ENCODE assay signal across 8 cellular contexts in the genomic region with DNA sequence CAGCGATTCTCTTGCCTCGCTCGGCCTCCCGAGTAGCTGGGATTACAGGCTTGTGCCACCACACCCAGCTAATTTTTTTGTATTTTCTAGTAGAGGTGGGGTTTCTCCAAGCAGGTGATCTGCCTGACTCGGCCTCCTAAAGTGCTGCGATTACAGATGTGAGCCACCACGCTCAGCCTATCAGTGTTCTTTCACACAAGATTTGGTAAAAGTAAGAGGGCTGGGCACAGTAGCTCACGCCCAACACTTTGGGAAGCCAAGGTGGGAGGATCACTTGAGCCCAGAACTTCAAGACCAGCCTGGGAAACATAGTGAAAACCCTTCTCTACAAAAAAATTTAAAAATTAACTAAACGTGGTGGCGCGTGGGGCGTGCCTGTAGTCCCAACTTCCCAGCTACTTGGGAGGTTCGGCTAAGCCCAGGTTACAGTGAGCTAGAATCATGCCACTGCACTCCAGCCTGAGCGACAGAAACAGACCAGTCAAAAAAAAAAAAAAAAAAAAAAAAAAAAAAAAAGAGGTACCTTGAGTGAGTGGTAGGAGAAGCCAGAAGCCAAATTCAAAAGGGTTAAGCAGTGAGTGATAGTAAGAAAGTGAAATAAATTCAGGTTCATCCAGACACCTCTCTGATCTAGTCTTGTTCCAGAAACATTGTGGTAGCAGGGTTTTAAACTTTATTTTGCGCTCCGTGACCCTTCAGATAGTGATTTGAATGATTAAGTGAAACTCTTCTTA. TPM values are rescaled to one million over a fixed set of nuclear protein-coding genes. Genes with fewer than 3 reads are reported as not detected.
A peak's percentile ranks its signal among the peaks of the same experiment; 100 is the strongest.
DNase-seq lines count a peak whose midpoint lies in the region; ATAC-seq, FAIRE-seq and TF ChIP-seq lines count a peak whose summit lies in the region.

No MANE protein-coding gene starts in this region.

- no peak for TF ChIP-seq POLR2A in HepG2 (IDR thresholded peaks at IDR 0.05; ENCODE audit: insufficient read depth in 1 of 2, low read depth in 2 of 2, low read length in 2 of 2)

- H3K36me3 ChIP-seq in astrocyte (ENCODE audit: insufficient read depth, low read length): peaks cover 7% of the 10 kb centered on the region
- peaks cover 7 to 16% of the 10 kb centered on the region in 2 experiments for H3K36me3 ChIP-seq in HepG2 (replicated peaks in 1 of 2; ENCODE audit: control insufficient read depth in 1 of 2, insufficient read depth in 2 of 2, low read length in 2 of 2)
- peaks cover 22% of the 10 kb centered on the region for H3K36me3 ChIP-seq in thymus (ENCODE audit: control insufficient read depth, insufficient read depth)

- CTCF ChIA-PET in activated CD4-positive, alpha-beta T cell treated with anti-CD3 and anti-CD28 coated beads, Interleukin-2, amount 10 ng/mL, durations not matched to agents 7 days and 5 days (lab: Charles Lee): interaction anchor here (0.8 to 2.8 kb wide), 3 partner anchors 11 to 15 kb away, joined by 3 to 19 read pairs (median 3); partner anchors contain the start of genes CCDC142 and TTC31
- CTCF ChIA-PET in HepG2 (lab: Yijun Ruan, JAX; ENCODE audit: low intra/inter-chr PET ratio, low total read pairs): no interaction called here

- H3K36me3 Mint-ChIP-seq in activated CD4-positive, alpha-beta T cell treated with anti-CD3 and anti-CD28 coated beads, Interleukin-2, amount 10 ng/mL, durations not matched to agents 7 days and 5 days (ENCODE audit: low read depth): peaks cover 24% of the 10 kb centered on the region
- peaks cover 13% of the 10 kb centered on the region for H3K36me3 Mint-ChIP-seq in astrocyte (ENCODE audit: low read depth, unreplicated experiment)

- WGBS in HepG2 (ENCODE audit: low lambda C conversion rate): 46% methylated on average over 16 of the region's 16 CpGs
- 73% methylated on average over 16 of the region's 16 CpGs for WGBS in thymus

- no peak for DNase-seq in activated CD4-positive, alpha-beta T cell treated with anti-CD3 and anti-CD28 coated beads, Interleukin-2, amount 10 ng/mL, durations not matched to agents 7 days and 5 days
- no peak for DNase-seq in activated CD4-positive, alpha-beta T cell treated with anti-CD3 and anti-CD28 coated beads, Interleukin-2, amount 50 U/mL, for 48 hours
- DNase-seq in astrocyte (ENCODE audit: low read depth) (no peak), HepG2 (ENCODE audit: low spot score) (no peak), KBM-7 (no peak)

- H3K4me1 ChIP-seq in astrocyte (ENCODE audit: insufficient read depth, low read length): peaks cover 15% of the 10 kb centered on the region
- peaks cover 51% of the 10 kb centered on the region for H3K4me1 ChIP-seq in HepG2 (ENCODE audit: insufficient read depth, low read length)
- H3K4me1 ChIP-seq in thymus (ENCODE audit: control insufficient read depth, insufficient read depth, low read length): peaks cover 11% of the 10 kb centered on the region

- no peak for TF ChIP-seq RAD21 in HepG2 (CRISPR knock-in tag; IDR thresholded peaks at IDR 0.05)

- H3K79me2 ChIP-seq in astrocyte (ENCODE audit: insufficient read depth, low read length) (peaks cover 4% of the 10 kb centered on the region), HepG2 (ENCODE audit: insufficient read depth, low read length) (peaks cover 2% of the 10 kb centered on the region)

- peak overlapping the region; percentile 83 for H3K27ac ChIP-seq in astrocyte (ENCODE audit: low read depth, low read length)
- H3K27ac ChIP-seq in HepG2 (ENCODE audit: extremely low read length, insufficient read depth, low read length): peak overlapping the region; percentile 83
- H3K27ac ChIP-seq in thymus (ENCODE audit: low read depth): peak overlapping the region; percentile 98

- H3K27me3 Mint-ChIP-seq in activated CD4-positive, alpha-beta T cell treated with anti-CD3 and anti-CD28 coated beads, Interleukin-2, amount 10 ng/mL, durations not matched to agents 7 days and 5 days: no peaks in the 10 kb centered on the region
- no peaks in the 10 kb centered on the region for H3K27me3 Mint-ChIP-seq in astrocyte (ENCODE audit: low read depth, unreplicated experiment)

- peaks cover 32% of the 10 kb centered on the region for H3K4me1 Mint-ChIP-seq in activated CD4-positive, alpha-beta T cell treated with anti-CD3 and anti-CD28 coated beads, Interleukin-2, amount 10 ng/mL, durations not matched to agents 7 days and 5 days
- H3K4me1 Mint-ChIP-seq in astrocyte (ENCODE audit: low read depth, unreplicated experiment): peaks cover 7% of the 10 kb centered on the region

- FAIRE-seq in astrocyte (lab: Jason Lieb, UNC) (no peak), HepG2 (lab: Jason Lieb, UNC) (no peak)

- no peaks in the 10 kb centered on the region for H4K20me1 ChIP-seq in astrocyte (ENCODE audit: insufficient read depth, low read length)
- no peaks in the 10 kb centered on the region for H4K20me1 ChIP-seq in HepG2 (ENCODE audit: insufficient read depth, low read length)

- TF ChIP-seq CTCF in astrocyte (IDR thresholded peaks at IDR 0.05; ENCODE audit: insufficient read depth, low read depth, low read length) (no peak), HepG2 (CRISPR knock-in tag; IDR thresholded peaks at IDR 0.05) (no peak)

- peak overlapping the region; percentile 98 for H3K27ac Mint-ChIP-seq in activated CD4-positive, alpha-beta T cell treated with anti-CD3 and anti-CD28 coated beads, Interleukin-2, amount 10 ng/mL, durations not matched to agents 7 days and 5 days
- H3K27ac Mint-ChIP-seq in astrocyte (ENCODE audit: unreplicated experiment): peak overlapping the region; percentile 98

- H2AFZ ChIP-seq in astrocyte (ENCODE audit: low read depth, low read length) (peak overlapping the region; percentile 94), HepG2 (ENCODE audit: low read length) (no peak overlapping the region)

- ATAC-seq in HepG2: peak; percentile 12
- ATAC-seq in GM18502 (IDR thresholded peaks at IDR 0.05; ENCODE audit: poor library complexity, unreplicated experiment): no peak
- no peak for ATAC-seq in GM21381 (IDR thresholded peaks at IDR 0.05; ENCODE audit: unreplicated experiment)

- peak overlapping the region; percentile 96 for H3K4me3 ChIP-seq in astrocyte (ENCODE audit: insufficient read depth, low read depth, low read length)
- peak overlapping the region; percentile 67 to 91 (median 83) for H3K4me3 ChIP-seq in HepG2 (replicated peaks in 1 of 3; ENCODE audit: insufficient read depth in 1 of 3, low read depth in 2 of 3, low read length in 3 of 3)
- peak overlapping the region; percentile 61 for H3K4me3 ChIP-seq in thymus (ENCODE audit: low read length)

- no peaks in the 10 kb centered on the region for H3K27me3 ChIP-seq in astrocyte (ENCODE audit: insufficient read depth, low read length)
- no peaks in the 10 kb centered on the region; a peak in 1 of 5 replicates for H3K27me3 ChIP-seq in HepG2 (ENCODE audit: control insufficient read depth in 1 of 2, insufficient read depth in 2 of 2, low read length in 2 of 2)
- H3K27me3 ChIP-seq in thymus (ENCODE audit: control insufficient read depth, insufficient read depth): no peaks in the 10 kb centered on the region

- H3K9me3 Mint-ChIP-seq in activated CD4-positive, alpha-beta T cell treated with anti-CD3 and anti-CD28 coated beads, Interleukin-2, amount 10 ng/mL, durations not matched to agents 7 days and 5 days: no peaks in the 10 kb centered on the region
- H3K9me3 Mint-ChIP-seq in astrocyte (ENCODE audit: unreplicated experiment): no peaks in the 10 kb centered on the region

- in situ Hi-C loops in HepG2 (cut with HindIII; ENCODE audit: extremely low pct_ligation_motif_present, low pct_unique_long_range_greater_than_20kb) (no loop called here), KBM-7 (cut with MboI; ENCODE audit: low pct_unique_long_range_greater_than_20kb, low sequenced_read_pairs) (no loop called here)

- H3K4me3 Mint-ChIP-seq in activated CD4-positive, alpha-beta T cell treated with anti-CD3 and anti-CD28 coated beads, Interleukin-2, amount 10 ng/mL, durations not matched to agents 7 days and 5 days: peak overlapping the region; percentile 91
- peak overlapping the region; percentile 96 for H3K4me3 Mint-ChIP-seq in astrocyte (ENCODE audit: unreplicated experiment)

- POLR2A ChIA-PET in activated CD4-positive, alpha-beta T cell treated with anti-CD3 and anti-CD28 coated beads, Interleukin-2, amount 10 ng/mL, durations not matched to agents 7 days and 5 days (lab: Charles Lee): interaction anchor here (0.8 to 1.5 kb wide), 2 partner anchors 13 to 17 kb away, joined by 3 to 6 read pairs; partner anchors contain the start of genes INO80B and WBP1
- POLR2A ChIA-PET in HepG2 (lab: Yijun Ruan, JAX): interaction anchor here (0.7 to 20.6 kb wide), 16 partner anchors 10 to 293 kb away, joined by 3 to 795 read pairs (median 6); partner anchors contain the start of genes AUP1, CCDC142, DQX1 and HTRA2

- TF ChIP-seq EP300 in HepG2 (IDR thresholded peaks at IDR 0.05; ENCODE audit: low read depth in 2 of 2, low read length in 2 of 2) (no peak), HepG2 (CRISPR knock-in tag; IDR thresholded peaks at IDR 0.05; ENCODE audit: borderline replicate concordance) (no peak)

- BruUV-seq in HepG2 (replicated peaks; lab: Mats Ljungman, UMichigan): no TSS peak

- H3K9me3 ChIP-seq in astrocyte (ENCODE audit: insufficient read depth, low read depth, low read length) (no peaks in the 10 kb centered on the region), HepG2 (ENCODE audit: low read length) (no peaks in the 10 kb centered on the region), thymus (ENCODE audit: control insufficient read depth) (no peaks in the 10 kb centered on the region)

- H3K9ac ChIP-seq in astrocyte (ENCODE audit: low read length) (peak overlapping the region; percentile 91), HepG2 (ENCODE audit: insufficient read depth, low read depth, low read length) (peak overlapping the region; percentile 86)

- intact Hi-C loops in HepG2 (cut with micrococcal nuclease; ENCODE audit: unreplicated experiment): loop anchor here (1.0 to 2.0 kb wide), 2 partner anchors 13 to 58 kb away; partner anchors contain the start of genes AUP1, HTRA2 and WBP1

- H3K4me2 ChIP-seq in astrocyte (ENCODE audit: low read length): peak overlapping the region; percentile 95
- peak overlapping the region; percentile 95 for H3K4me2 ChIP-seq in HepG2 (ENCODE audit: low read depth, low read length)

RNA-seq across cellular contexts. Expression of gene MRPL53, which starts 1.0 kb away (rescaled TPM):
- 10 to 100 TPM; 72.5 to 83.1 TPM for total RNA-seq in activated CD4-positive, alpha-beta T cell treated with anti-CD3 and anti-CD28 coated beads, Interleukin-2, amount 10 ng/mL, durations not matched to agents 7 days and 5 days
- total RNA-seq in astrocyte (48.0 and 50.6 TPM in 2 replicates), HepG2 (2016; rRNA removed; fragmentation: Illumina TruSeq; extraction: Trizol) (51.9 and 53.8 TPM in 2 replicates)
- 42.4 and 54.6 TPM in 2 replicates for total RNA-seq in HepG2 (2016; cell fraction: cytosol; rRNA removed; fragmentation: Illumina TruSeq; extraction: Trizol; ENCODE audit: low read depth)
- total RNA-seq in HepG2 (2016; cell fraction: insoluble cytoplasmic fraction; rRNA removed; fragmentation: Illumina TruSeq; extraction: Trizol): 58.8 and 59.3 TPM in 2 replicates
- 53.4 and 65.7 TPM in 2 replicates for total RNA-seq in HepG2 (2016; cell fraction: membrane; rRNA removed; fragmentation: Illumina TruSeq; extraction: Trizol)
- total RNA-seq in HepG2 (2016; cell fraction: nucleus; rRNA removed; fragmentation: Illumina TruSeq; extraction: Trizol): 30.0 and 33.7 TPM in 2 replicates
- polyA plus RNA-seq in HepG2 (2011; rRNA removed) (28.8 and 34.3 TPM in 2 replicates), thymus (67.7 TPM)
- 30.0 and 63.3 TPM in 2 replicates for polyA plus RNA-seq in HepG2 (2011; cell fraction: cytosol; rRNA removed)
- 49.3 and 53.8 TPM in 2 replicates for polyA plus RNA-seq in HepG2 (2011; cell fraction: nucleus; rRNA removed)
- 32.0 and 44.9 TPM in 2 replicates for polyA plus RNA-seq in HepG2 (2012)
- polyA plus RNA-seq in HepG2 (2016; cell fraction: cytosol; fragmentation: Illumina TruSeq; extraction: Trizol; ENCODE audit: low read depth): 37.9 and 43.7 TPM in 2 replicates
- 43.6 and 45.0 TPM in 2 replicates for polyA plus RNA-seq in HepG2 (2016; cell fraction: insoluble cytoplasmic fraction; fragmentation: Illumina TruSeq; extraction: Trizol; ENCODE audit: low read depth)
- polyA plus RNA-seq in HepG2 (2016; cell fraction: membrane; fragmentation: Illumina TruSeq; extraction: Trizol; ENCODE audit: low read depth): 39.5 and 42.8 TPM in 2 replicates
- 61.4 and 66.8 TPM in 2 replicates for polyA plus RNA-seq in HepG2 (2016; cell fraction: nucleus; fragmentation: Illumina TruSeq; extraction: Trizol; ENCODE audit: insufficient read depth, low read depth)
- polyA minus RNA-seq in HepG2 (2011; rRNA and poly(A)+ RNA removed; ENCODE audit: low replicate concordance): 38.1 and 38.8 TPM in 2 replicates
- 13.6 and 15.1 TPM in 2 replicates for polyA minus RNA-seq in HepG2 (2011; cell fraction: cytosol; rRNA and poly(A)+ RNA removed)
- 18.9 and 23.0 TPM in 2 replicates for polyA minus RNA-seq in HepG2 (2011; cell fraction: nucleus; rRNA and poly(A)+ RNA removed)

RNA-seq across cellular contexts. Expression of gene MOGS, which starts 6.3 kb away (rescaled TPM):
- total RNA-seq in activated CD4-positive, alpha-beta T cell treated with anti-CD3 and anti-CD28 coated beads, Interleukin-2, amount 10 ng/mL, durations not matched to agents 7 days and 5 days: 10 to 100 TPM; 55.4 to 62.6 TPM
- total RNA-seq in astrocyte (84.4 and 101 TPM in 2 replicates), HepG2 (2016; rRNA removed; fragmentation: Illumina TruSeq; extraction: Trizol) (30.1 and 95.2 TPM in 2 replicates)
- total RNA-seq in HepG2 (2016; cell fraction: cytosol; rRNA removed; fragmentation: Illumina TruSeq; extraction: Trizol; ENCODE audit: low read depth): 8.8 and 11.5 TPM in 2 replicates
- 26.3 and 96.7 TPM in 2 replicates for total RNA-seq in HepG2 (2016; cell fraction: insoluble cytoplasmic fraction; rRNA removed; fragmentation: Illumina TruSeq; extraction: Trizol)
- 21.6 and 24.7 TPM in 2 replicates for total RNA-seq in HepG2 (2016; cell fraction: membrane; rRNA removed; fragmentation: Illumina TruSeq; extraction: Trizol)
- 74.9 and 89.3 TPM in 2 replicates for total RNA-seq in HepG2 (2016; cell fraction: nucleus; rRNA removed; fragmentation: Illumina TruSeq; extraction: Trizol)
- polyA plus RNA-seq in HepG2 (2011; rRNA removed) (117 and 124 TPM in 2 replicates), thymus (38.5 TPM)
- 82.7 and 107 TPM in 2 replicates for polyA plus RNA-seq in HepG2 (2011; cell fraction: cytosol; rRNA removed)
- 164 and 187 TPM in 2 replicates for polyA plus RNA-seq in HepG2 (2011; cell fraction: nucleus; rRNA removed)
- 66.6 and 78.0 TPM in 2 replicates for polyA plus RNA-seq in HepG2 (2012)
- 7.9 TPM in 2 replicates for polyA plus RNA-seq in HepG2 (2016; cell fraction: cytosol; fragmentation: Illumina TruSeq; extraction: Trizol; ENCODE audit: low read depth)
- polyA plus RNA-seq in HepG2 (2016; cell fraction: insoluble cytoplasmic fraction; fragmentation: Illumina TruSeq; extraction: Trizol; ENCODE audit: low read depth): 21.4 and 26.1 TPM in 2 replicates
- polyA plus RNA-seq in HepG2 (2016; cell fraction: membrane; fragmentation: Illumina TruSeq; extraction: Trizol; ENCODE audit: low read depth): 12.9 and 13.0 TPM in 2 replicates
- polyA plus RNA-seq in HepG2 (2016; cell fraction: nucleus; fragmentation: Illumina TruSeq; extraction: Trizol; ENCODE audit: insufficient read depth, low read depth): 132 and 137 TPM in 2 replicates
- polyA minus RNA-seq in HepG2 (2011; rRNA and poly(A)+ RNA removed; ENCODE audit: low replicate concordance): 89.6 and 182 TPM in 2 replicates
- 63.1 and 75.1 TPM in 2 replicates for polyA minus RNA-seq in HepG2 (2011; cell fraction: cytosol; rRNA and poly(A)+ RNA removed)
- 28.6 and 30.3 TPM in 2 replicates for polyA minus RNA-seq in HepG2 (2011; cell fraction: nucleus; rRNA and poly(A)+ RNA removed)

RNA-seq across cellular contexts. Expression of gene CCDC142, which starts 11.3 kb away (rescaled TPM):
- total RNA-seq in activated CD4-positive, alpha-beta T cell treated with anti-CD3 and anti-CD28 coated beads, Interleukin-2, amount 10 ng/mL, durations not matched to agents 7 days and 5 days: 10 to 100 TPM; 26.8 to 27.1 TPM
- total RNA-seq in astrocyte (10.6 and 11.2 TPM in 2 replicates), HepG2 (2016; rRNA removed; fragmentation: Illumina TruSeq; extraction: Trizol) (8.8 and 30.4 TPM in 2 replicates)
- 4.8 and 4.9 TPM in 2 replicates for total RNA-seq in HepG2 (2016; cell fraction: cytosol; rRNA removed; fragmentation: Illumina TruSeq; extraction: Trizol; ENCODE audit: low read depth)
- total RNA-seq in HepG2 (2016; cell fraction: insoluble cytoplasmic fraction; rRNA removed; fragmentation: Illumina TruSeq; extraction: Trizol): 8.0 and 25.5 TPM in 2 replicates
- total RNA-seq in HepG2 (2016; cell fraction: membrane; rRNA removed; fragmentation: Illumina TruSeq; extraction: Trizol): 6.2 and 6.3 TPM in 2 replicates
- 51.7 and 65.9 TPM in 2 replicates for total RNA-seq in HepG2 (2016; cell fraction: nucleus; rRNA removed; fragmentation: Illumina TruSeq; extraction: Trizol)
- polyA plus RNA-seq in HepG2 (2011; rRNA removed) (14.7 and 17.7 TPM in 2 replicates), thymus (6.7 TPM)
- polyA plus RNA-seq in HepG2 (2011; cell fraction: cytosol; rRNA removed): 5.1 and 6.3 TPM in 2 replicates
- polyA plus RNA-seq in HepG2 (2011; cell fraction: nucleus; rRNA removed): 51.7 and 56.4 TPM in 2 replicates
- polyA plus RNA-seq in HepG2 (2012): 5.2 and 6.8 TPM in 2 replicates
- 0.66 and 0.67 TPM in 2 replicates for polyA plus RNA-seq in HepG2 (2016; cell fraction: cytosol; fragmentation: Illumina TruSeq; extraction: Trizol; ENCODE audit: low read depth)
- 4.3 and 5.0 TPM in 2 replicates for polyA plus RNA-seq in HepG2 (2016; cell fraction: insoluble cytoplasmic fraction; fragmentation: Illumina TruSeq; extraction: Trizol; ENCODE audit: low read depth)
- polyA plus RNA-seq in HepG2 (2016; cell fraction: membrane; fragmentation: Illumina TruSeq; extraction: Trizol; ENCODE audit: low read depth): 1.4 and 2.5 TPM in 2 replicates
- 76.5 and 76.7 TPM in 2 replicates for polyA plus RNA-seq in HepG2 (2016; cell fraction: nucleus; fragmentation: Illumina TruSeq; extraction: Trizol; ENCODE audit: insufficient read depth, low read depth)
- 64.4 and 82.1 TPM in 2 replicates for polyA minus RNA-seq in HepG2 (2011; rRNA and poly(A)+ RNA removed; ENCODE audit: low replicate concordance)
- polyA minus RNA-seq in HepG2 (2011; cell fraction: cytosol; rRNA and poly(A)+ RNA removed): 5.7 and 6.4 TPM in 2 replicates
- 87.2 and 94.1 TPM in 2 replicates for polyA minus RNA-seq in HepG2 (2011; cell fraction: nucleus; rRNA and poly(A)+ RNA removed)

RNA-seq across cellular contexts. Expression of gene TTC31, which starts 11.4 kb away (rescaled TPM):
- total RNA-seq in activated CD4-positive, alpha-beta T cell treated with anti-CD3 and anti-CD28 coated beads, Interleukin-2, amount 10 ng/mL, durations not matched to agents 7 days and 5 days: 10 to 100 TPM; 45.8 to 46.3 TPM
- total RNA-seq in astrocyte (12.0 and 14.1 TPM in 2 replicates), HepG2 (2016; rRNA removed; fragmentation: Illumina TruSeq; extraction: Trizol) (21.1 and 28.3 TPM in 2 replicates)
- 2.7 and 3.0 TPM in 2 replicates for total RNA-seq in HepG2 (2016; cell fraction: cytosol; rRNA removed; fragmentation: Illumina TruSeq; extraction: Trizol; ENCODE audit: low read depth)
- 18.2 and 28.7 TPM in 2 replicates for total RNA-seq in HepG2 (2016; cell fraction: insoluble cytoplasmic fraction; rRNA removed; fragmentation: Illumina TruSeq; extraction: Trizol)
- 6.9 and 8.2 TPM in 2 replicates for total RNA-seq in HepG2 (2016; cell fraction: membrane; rRNA removed; fragmentation: Illumina TruSeq; extraction: Trizol)
- 47.8 and 48.1 TPM in 2 replicates for total RNA-seq in HepG2 (2016; cell fraction: nucleus; rRNA removed; fragmentation: Illumina TruSeq; extraction: Trizol)
- polyA plus RNA-seq in HepG2 (2011; rRNA removed) (39.5 and 43.4 TPM in 2 replicates), thymus (23.5 TPM)
- polyA plus RNA-seq in HepG2 (2011; cell fraction: cytosol; rRNA removed): 21.8 and 24.0 TPM in 2 replicates
- polyA plus RNA-seq in HepG2 (2011; cell fraction: nucleus; rRNA removed): 180 and 208 TPM in 2 replicates
- polyA plus RNA-seq in HepG2 (2012): 20.8 and 30.1 TPM in 2 replicates
- 2.3 and 2.7 TPM in 2 replicates for polyA plus RNA-seq in HepG2 (2016; cell fraction: cytosol; fragmentation: Illumina TruSeq; extraction: Trizol; ENCODE audit: low read depth)
- polyA plus RNA-seq in HepG2 (2016; cell fraction: insoluble cytoplasmic fraction; fragmentation: Illumina TruSeq; extraction: Trizol; ENCODE audit: low read depth): 21.6 and 25.6 TPM in 2 replicates
- 5.9 and 6.6 TPM in 2 replicates for polyA plus RNA-seq in HepG2 (2016; cell fraction: membrane; fragmentation: Illumina TruSeq; extraction: Trizol; ENCODE audit: low read depth)
- polyA plus RNA-seq in HepG2 (2016; cell fraction: nucleus; fragmentation: Illumina TruSeq; extraction: Trizol; ENCODE audit: insufficient read depth, low read depth): 99.0 and 111 TPM in 2 replicates
- polyA minus RNA-seq in HepG2 (2011; rRNA and poly(A)+ RNA removed; ENCODE audit: low replicate concordance): 35.9 and 48.7 TPM in 2 replicates
- polyA minus RNA-seq in HepG2 (2011; cell fraction: cytosol; rRNA and poly(A)+ RNA removed): 11.7 and 13.3 TPM in 2 replicates
- polyA minus RNA-seq in HepG2 (2011; cell fraction: nucleus; rRNA and poly(A)+ RNA removed): 72.2 and 74.9 TPM in 2 replicates

RNA-seq across cellular contexts. Expression of gene WBP1, which starts 13.3 kb away (rescaled TPM):
- total RNA-seq in activated CD4-positive, alpha-beta T cell treated with anti-CD3 and anti-CD28 coated beads, Interleukin-2, amount 10 ng/mL, durations not matched to agents 7 days and 5 days: 10 to 100 TPM; 52.5 to 52.6 TPM
- total RNA-seq in astrocyte (56.4 and 58.3 TPM in 2 replicates), HepG2 (2016; rRNA removed; fragmentation: Illumina TruSeq; extraction: Trizol) (26.5 and 38.8 TPM in 2 replicates)
- 50.0 and 58.3 TPM in 2 replicates for total RNA-seq in HepG2 (2016; cell fraction: cytosol; rRNA removed; fragmentation: Illumina TruSeq; extraction: Trizol; ENCODE audit: low read depth)
- total RNA-seq in HepG2 (2016; cell fraction: insoluble cytoplasmic fraction; rRNA removed; fragmentation: Illumina TruSeq; extraction: Trizol): 27.8 and 36.5 TPM in 2 replicates
- total RNA-seq in HepG2 (2016; cell fraction: membrane; rRNA removed; fragmentation: Illumina TruSeq; extraction: Trizol): 61.3 and 76.9 TPM in 2 replicates
- total RNA-seq in HepG2 (2016; cell fraction: nucleus; rRNA removed; fragmentation: Illumina TruSeq; extraction: Trizol): 25.9 and 29.1 TPM in 2 replicates
- polyA plus RNA-seq in HepG2 (2011; rRNA removed) (85.7 and 107 TPM in 2 replicates), thymus (114 TPM)
- polyA plus RNA-seq in HepG2 (2011; cell fraction: cytosol; rRNA removed): 77.8 and 109 TPM in 2 replicates
- 406 and 434 TPM in 2 replicates for polyA plus RNA-seq in HepG2 (2011; cell fraction: nucleus; rRNA removed)
- polyA plus RNA-seq in HepG2 (2012): 45.0 and 50.3 TPM in 2 replicates
- polyA plus RNA-seq in HepG2 (2016; cell fraction: cytosol; fragmentation: Illumina TruSeq; extraction: Trizol; ENCODE audit: low read depth): 82.9 and 90.6 TPM in 2 replicates
- 41.4 and 46.0 TPM in 2 replicates for polyA plus RNA-seq in HepG2 (2016; cell fraction: insoluble cytoplasmic fraction; fragmentation: Illumina TruSeq; extraction: Trizol; ENCODE audit: low read depth)
- 87.2 and 99.7 TPM in 2 replicates for polyA plus RNA-seq in HepG2 (2016; cell fraction: membrane; fragmentation: Illumina TruSeq; extraction: Trizol; ENCODE audit: low read depth)
- 71.0 and 71.7 TPM in 2 replicates for polyA plus RNA-seq in HepG2 (2016; cell fraction: nucleus; fragmentation: Illumina TruSeq; extraction: Trizol; ENCODE audit: insufficient read depth, low read depth)
- polyA minus RNA-seq in HepG2 (2011; rRNA and poly(A)+ RNA removed; ENCODE audit: low replicate concordance): 54.1 and 96.5 TPM in 2 replicates
- polyA minus RNA-seq in HepG2 (2011; cell fraction: cytosol; rRNA and poly(A)+ RNA removed): 9.6 and 9.8 TPM in 2 replicates
- 29.4 and 41.2 TPM in 2 replicates for polyA minus RNA-seq in HepG2 (2011; cell fraction: nucleus; rRNA and poly(A)+ RNA removed)
